24 cellular contexts compared by ENCODE assay signal in genomic region chr1:178951600-178951999, GRCh38.
"Had no signal": no experiment of that assay in that cellular context is flagged by ENCODE, and none has a peak within 500 bp of the region (broad histone marks: within the 10 kb centered on the region; RNA-seq: fewer than 3 reads in every experiment).

No MANE protein-coding gene starts in this region.

- H3K27ac ChIP-seq: adrenal gland, breast epithelium, Peyer's patch, RWPE1, SJCRH30 had no signal

- H3K36me3 ChIP-seq: adrenal gland, breast epithelium, Peyer's patch, SJCRH30 had no signal

- H3K4me1 ChIP-seq: adrenal gland, breast epithelium, Peyer's patch, SJCRH30 had no signal

- DNase-seq: activated CD4-positive, alpha-beta T cell treated with anti-CD3 and anti-CD28 coated beads for 4 hours; activated CD8-positive, alpha-beta memory T cell treated with anti-CD3 and anti-CD28 coated beads, Interleukin-2, amount 50 U/mL, for 4 hours; activated CD8-positive, alpha-beta T cell treated with anti-CD3 and anti-CD28 coated beads for 36 hours; activated gamma-delta T cell treated with Interleukin-2 at 50 U/mL for 16 hours; activated naive CD4-positive, alpha-beta T cell treated with anti-CD3 and anti-CD28 coated beads, Interleukin-2, amount 10 ng/mL, durations not matched to agents 7 days and 5 days; activated naive CD8-positive, alpha-beta T cell treated with anti-CD3 and anti-CD28 coated beads for 36 hours; activated T-cell treated with anti-CD3 and anti-CD28 coated beads, Interleukin-2, amount 50 U/mL, for 72 hours; adrenal gland; anterior cingulate cortex; central memory CD4-positive, alpha-beta T cell; KBM-7; NCI-H1048; NCI-H2029; NCI-H2107; NCI-H446; NCI-H524; Peyer's patch; Right ventricle myocardium superior; SJCRH30; SK-N-SH; T-helper 1 cell had no signal

- H3K9ac ChIP-seq: SK-N-SH had no signal

- H3K4me2 ChIP-seq: SK-N-SH had no signal

- H3K4me3 ChIP-seq: adrenal gland, breast epithelium, Peyer's patch, SJCRH30 had no signal

- H3K27me3 ChIP-seq: adrenal gland, breast epithelium, Peyer's patch, SJCRH30 had no signal

- ATAC-seq: activated CD4-positive, CD25-positive, alpha-beta regulatory T cell treated with anti-CD3 and anti-CD28 coated beads, Interleukin-2, amount 50 U/mL, for 24 hours; activated CD8-positive, alpha-beta T cell treated with anti-CD3 and anti-CD28 coated beads for 36 hours; activated T-cell treated with anti-CD3 and anti-CD28 coated beads, Interleukin-2, amount 50 U/mL, for 72 hours had no signal

- H3K9me3 ChIP-seq: adrenal gland, breast epithelium, Peyer's patch, SJCRH30, SK-N-SH had no signal
